ENCODE assay signal across 8 cellular contexts in the genomic region with DNA sequence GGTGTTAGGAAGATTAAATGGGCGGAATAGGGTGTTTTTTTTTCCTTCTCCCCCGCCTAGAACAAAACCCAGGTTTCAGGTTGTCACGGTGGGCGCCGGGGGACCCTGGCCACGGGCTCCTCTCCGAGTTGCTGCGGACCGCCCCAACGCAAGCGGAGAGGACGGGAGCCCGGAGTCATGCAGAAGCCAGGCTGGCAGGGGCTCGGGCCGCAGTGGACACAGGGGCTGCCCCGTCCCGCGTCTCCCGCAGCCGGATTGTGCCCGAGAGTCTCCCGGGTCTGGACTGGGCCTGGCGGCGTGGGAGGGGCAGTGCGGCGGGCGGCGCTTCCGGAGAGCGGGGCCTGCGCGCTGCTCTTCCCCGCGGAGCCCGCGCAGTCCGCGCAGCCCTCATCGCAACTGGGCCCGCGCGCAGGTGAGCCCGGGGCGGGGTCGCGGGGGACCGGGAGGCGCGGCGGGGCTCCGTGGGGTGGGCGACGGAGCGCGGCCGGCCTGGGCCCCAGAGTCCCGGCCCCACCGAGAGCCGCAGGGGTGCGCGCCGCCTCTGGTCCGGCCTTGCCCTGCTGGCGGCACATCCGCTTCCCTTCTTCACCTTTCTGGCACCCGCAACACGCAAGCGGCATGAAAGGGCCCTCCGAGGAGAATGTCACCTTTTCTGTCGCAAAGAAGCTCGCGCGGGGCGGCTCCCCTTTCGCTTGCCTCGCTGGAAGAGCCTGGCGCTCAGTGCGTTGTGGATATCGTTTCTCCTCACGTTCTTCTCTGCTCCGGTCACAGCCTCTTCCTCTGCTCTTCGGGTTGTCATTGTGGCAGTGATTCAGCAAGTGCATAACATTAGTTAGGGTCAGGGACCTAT. TPM values are rescaled to one million over a fixed set of nuclear protein-coding genes. Genes with fewer than 3 reads are reported as not detected.
DNase-seq lines count a peak whose midpoint lies in the region; TF ChIP-seq lines count a peak whose summit lies in the region.

TSS of gene TIRAP (plus strand) at position 352 of the 850 bp plus-strand sequence. CDS start 7,802 bp downstream, outside the sequence.

- peaks cover 35% of the 10 kb centered on the region for H3K79me2 ChIP-seq in MM.1S (ENCODE audit: low read length)

- H3K36me3 ChIP-seq in H7 (replicated peaks; ENCODE audit: control insufficient read depth, insufficient read depth, low read length) (no peaks in the 10 kb centered on the region), MM.1S (replicated peaks; ENCODE audit: insufficient read depth, low read length) (no peaks in the 10 kb centered on the region), left ventricle myocardium inferior (peaks cover 1% of the 10 kb centered on the region)

- peak within 1 kb of the TSS; percentile 88 for H3K9ac ChIP-seq in MM.1S (ENCODE audit: low read length)

- H3K27ac ChIP-seq in MM.1S (ENCODE audit: low read length) (peak within 1 kb of the TSS; percentile 77), left ventricle myocardium inferior (replicated peaks) (peak within 1 kb of the TSS; percentile 97)

- peak within 1 kb of the TSS; percentile 72 for H3K4me3 ChIP-seq in H7 (ENCODE audit: insufficient read depth, low read depth, low read length)
- H3K4me3 ChIP-seq in MM.1S (ENCODE audit: low read length) = peak within 1 kb of the TSS; percentile 79
- peak within 1 kb of the TSS; percentile 88 for H3K4me3 ChIP-seq in left ventricle myocardium inferior

- TF ChIP-seq CTCF in MM.1S (IDR thresholded peaks at IDR 0.05; ENCODE audit: low read length) = no peak
- TF ChIP-seq CTCF in left ventricle myocardium inferior (IDR thresholded peaks at IDR 0.05; ENCODE audit: borderline replicate concordance) = peak; percentile 52

- no peaks in the 10 kb centered on the region for H3K9me2 ChIP-seq in MM.1S (replicated peaks; ENCODE audit: insufficient read depth, low read length)

- DNase-seq in GM03348 (ENCODE audit: low spot score) (peak; percentile 90), H7 (peak; percentile 85), MM.1S (peak; percentile 61), T-helper 2 cell (peak; percentile 23 to 81 (median 52)), amygdala (lab: John Stamatoyannopoulos, UW) (peak in 40 of 56 donors; percentile 14 to 68 (median 45)), left ventricle myocardium inferior (peak; percentile 79), posterior vena cava (ENCODE audit: low spot score) (peak; percentile 91), DMS153 treated with DMSO at 0.1 percent for 48 hours (lab: John Stamatoyannopoulos, UW; ENCODE audit: unreplicated experiment) (no peak)

- H3K4me2 ChIP-seq in MM.1S (ENCODE audit: low read depth, low read length) = peak within 1 kb of the TSS; percentile 89

- H3F3A ChIP-seq in MM.1S (ENCODE audit: insufficient read depth, low read length) = peaks cover 20% of the 10 kb centered on the region

- H2AFZ ChIP-seq in MM.1S (ENCODE audit: low read length) = peak within 1 kb of the TSS; percentile 79

- H3K9me3 ChIP-seq in MM.1S (replicated peaks; ENCODE audit: insufficient read depth, low read length) (no peaks in the 10 kb centered on the region), left ventricle myocardium inferior (replicated peaks) (no peaks in the 10 kb centered on the region)

- peaks cover 7% of the 10 kb centered on the region for H3K4me1 ChIP-seq in MM.1S (ENCODE audit: low read length)
- H3K4me1 ChIP-seq in left ventricle myocardium inferior = peaks cover 39% of the 10 kb centered on the region

- H4K20me1 ChIP-seq in MM.1S (ENCODE audit: insufficient read depth, low read length) = no peaks in the 10 kb centered on the region

- H3K27me3 ChIP-seq in H7 (ENCODE audit: control insufficient read depth, insufficient read depth, low read length) = peaks cover 9% of the 10 kb centered on the region
- H3K27me3 ChIP-seq in MM.1S (replicated peaks; ENCODE audit: insufficient read depth, low read length) = no peaks in the 10 kb centered on the region
- H3K27me3 ChIP-seq in left ventricle myocardium inferior (ENCODE audit: low read depth) = no peaks in the 10 kb centered on the region

- intact Hi-C loops in left ventricle myocardium inferior (cut with micrococcal nuclease) (no loop called here), posterior vena cava (cut with DNase I) (no loop called here)

RNA-seq across cellular contexts. Expression of gene TIRAP, which starts in this region (rescaled TPM):
- total RNA-seq in H7 (2014; rRNA removed; shearing (Covaris generic)) = 4.2 and 5.8 TPM in 2 replicates
- total RNA-seq in left ventricle myocardium inferior = 6.0 TPM
- total RNA-seq in posterior vena cava = 10 to 100 TPM in 1 of 2 donors, 1 to 10 TPM in 1; 7.7 to 12.5 TPM
